In the genomic region with DNA sequence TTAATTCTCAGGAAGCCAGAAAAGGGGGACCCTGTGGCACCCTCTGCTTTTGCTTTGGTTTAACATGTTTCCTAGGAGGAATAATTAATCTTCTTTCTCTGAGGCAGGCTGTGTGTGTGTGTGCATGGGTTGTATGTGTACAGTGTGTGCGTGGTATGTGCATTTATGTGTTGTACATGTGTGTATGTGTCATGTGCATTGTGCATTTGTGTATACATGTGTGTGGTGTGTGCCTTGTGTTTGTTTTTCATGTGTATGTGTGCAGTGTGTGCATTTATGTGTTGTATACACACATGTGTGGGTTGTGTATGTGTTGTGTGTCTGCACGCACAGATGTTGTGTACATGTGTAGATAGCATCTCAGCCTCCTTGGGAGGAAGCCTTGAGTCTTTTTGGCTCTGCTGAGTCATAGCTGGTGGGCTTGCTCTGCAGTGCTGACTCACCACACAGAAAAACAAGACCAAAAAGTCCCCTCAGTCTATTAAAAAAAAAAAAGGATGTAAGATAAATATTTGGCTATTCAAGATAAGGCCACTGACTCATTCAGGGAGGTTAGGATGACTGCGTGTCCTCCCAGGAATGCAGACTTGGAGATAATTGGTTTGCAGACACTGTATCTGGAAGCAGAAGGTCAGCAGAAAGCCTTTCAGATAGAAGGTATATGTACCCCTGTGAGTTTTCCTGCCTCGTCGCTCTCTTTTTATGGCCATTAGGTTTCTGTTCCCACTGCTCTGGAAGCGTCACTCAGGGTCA, we compare ENCODE assay signal across 8 cellular contexts. TPM values are rescaled to one million over a fixed set of nuclear protein-coding genes. Genes with fewer than 3 reads are reported as not detected.
DNase-seq lines count a peak whose midpoint lies in the region; ATAC-seq and TF ChIP-seq lines count a peak whose summit lies in the region.

No MANE protein-coding gene starts in this region.

- in situ Hi-C loops in G401 (cut with HindIII; ENCODE audit: low sequenced_read_pairs), result no loop called here

- intact Hi-C loops in body of pancreas (cut with DNase I), result no loop called here
- intact Hi-C loops in left colon (cut with DNase I, micrococcal nuclease), result no loop called here
- intact Hi-C loops in testis (cut with DNase I; ENCODE audit: low total_unique reads), result no loop called here

- WGBS in body of pancreas, 2 donors, result 51 to 54% methylated on average over 6 of the region's 6 CpGs
- WGBS in testis, 2 donors, result 36 to 61% methylated on average over 6 of the region's 6 CpGs

- H3K4me1 ChIP-seq in body of pancreas, result peaks cover 14% of the 10 kb centered on the region
- H3K4me1 ChIP-seq in testis, result peaks cover 44% of the 10 kb centered on the region

- DNase-seq in AG20443 (ENCODE audit: low spot score) (peak; percentile 80), OCI-M2 (lab: John Stamatoyannopoulos, UW; ENCODE audit: unreplicated experiment) (peak; percentile 88), body of pancreas (peak in 1 of 4 donors; percentile 56), left colon (no peak), testis (no peak), G401 (ENCODE audit: low spot score) (no peak), NCI-H1436 (lab: John Stamatoyannopoulos, UW) (no peak)

- H3K36me3 ChIP-seq in body of pancreas (replicated peaks in 1 of 2; ENCODE audit: insufficient read depth in 1 of 2, low read depth in 2 of 2), result no peaks in the 10 kb centered on the region
- no peaks in the 10 kb centered on the region for H3K36me3 ChIP-seq in testis (ENCODE audit: low read depth, missing control alignments)

- H3K27me3 ChIP-seq in body of pancreas (no peaks in the 10 kb centered on the region), testis (no peaks in the 10 kb centered on the region)

- H3K27ac ChIP-seq in body of pancreas, result peak overlapping the region in 3 of 4 donors; percentile 32 to 55 (median 46)
- H3K27ac ChIP-seq in testis, result peak overlapping the region; percentile 26 to 49

- ATAC-seq in GM21619 (IDR thresholded peaks at IDR 0.05; ENCODE audit: unreplicated experiment), result peak; percentile 60
- ATAC-seq in body of pancreas, result peak; percentile 72
- peak; percentile 46 for ATAC-seq in left colon

- no peaks in the 10 kb centered on the region for H3K9me3 ChIP-seq in body of pancreas
- no peaks in the 10 kb centered on the region for H3K9me3 ChIP-seq in testis

- TF ChIP-seq CTCF in body of pancreas (IDR thresholded peaks at IDR 0.05) (peak in 1 of 7 experiments; percentile 42), testis (IDR thresholded peaks at IDR 0.05) (no peak)

- H3K4me3 ChIP-seq in body of pancreas (no peak overlapping the region), testis (no peak overlapping the region)

- no peak for TF ChIP-seq POLR2A in body of pancreas (IDR thresholded peaks at IDR 0.05)
- TF ChIP-seq POLR2A in testis (IDR thresholded peaks at IDR 0.05), result no peak

RNA-seq across cellular contexts. Expression of a gene that starts 58.6 kb away (rescaled TPM):
- total RNA-seq in body of pancreas, result 10 to 100 TPM; 12.2 to 14.8 TPM
- 10 to 100 TPM; 35.4 to 50.1 TPM for total RNA-seq in left colon
- total RNA-seq in testis, result 1 to 10 TPM; 5.8 to 7.6 TPM
- 17.7 TPM for polyA plus RNA-seq in testis (ENCODE audit: insufficient read depth, low read depth, low replicate concordance)
- 12.2 and 16.9 TPM in 2 replicates for total RNA-seq in G401 (2014; rRNA removed; shearing (Covaris generic))

Comparison
In these comparisons a context has a peak if more than half of its experiments do, and no peak if none do; other contexts are left out.
1. DNase-seq: peak in AG20443 (single experiment) and OCI-M2 (single experiment); none in left colon (0 of 2), testis (single experiment), G401 (single experiment) and NCI-H1436 (single experiment).
2. Peak in every context shown above with its lines, with median percentiles within 50 percentile points of each other: ATAC-seq.